1 cellular context compared by ENCODE assay signal in the genomic region with DNA sequence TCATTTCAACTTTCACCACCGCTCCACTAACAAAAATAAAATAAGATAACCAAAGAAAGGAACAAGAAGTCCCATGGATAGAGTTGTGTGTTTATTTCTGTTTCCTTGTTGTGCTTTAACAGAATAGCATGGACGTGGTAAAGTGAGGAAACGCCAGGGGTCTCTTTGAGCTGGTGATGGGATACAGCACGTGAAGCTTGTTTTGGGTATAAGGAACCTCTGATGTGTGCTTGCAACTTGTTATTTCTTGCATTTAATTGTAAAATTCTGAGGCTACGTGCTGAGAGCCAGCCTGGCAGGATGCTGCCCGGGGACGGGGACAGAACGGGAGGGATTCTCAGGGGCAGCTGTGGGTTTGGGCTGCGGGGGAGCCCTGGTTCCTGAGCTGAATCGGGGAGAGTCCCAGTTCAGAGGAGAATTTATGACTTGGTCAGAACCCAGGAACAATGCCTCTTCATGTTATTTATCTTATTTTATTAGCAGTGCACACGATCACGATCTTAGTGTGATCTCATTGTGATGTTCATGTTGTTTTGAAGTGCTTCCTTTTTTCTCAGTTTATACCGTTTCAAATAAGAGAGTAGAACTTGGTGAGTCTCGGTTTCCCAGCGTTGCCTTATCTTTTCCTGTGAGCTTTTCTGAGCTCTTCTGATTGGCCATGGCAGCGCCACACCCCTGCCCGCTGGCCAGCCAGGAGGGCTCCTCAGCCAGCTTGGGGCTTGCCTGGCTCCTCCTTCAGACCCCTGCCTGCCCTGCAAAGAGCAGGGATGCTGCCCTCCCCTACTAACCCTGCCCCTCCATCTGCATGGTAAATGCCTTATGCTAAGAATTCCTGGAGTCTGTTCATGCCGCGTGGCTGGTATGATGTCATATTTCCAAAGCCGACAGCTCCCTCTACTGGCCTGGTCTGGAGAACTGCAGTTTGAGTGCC.
TF ChIP-seq lines count a peak whose summit lies in the region.

No MANE protein-coding gene starts in this region.

TF ChIP-seq in IMR-90, 13 proteins besides CTCF, POLR2A, EP300 and RAD21 (continued from another document):
- TF ChIP-seq, protein P1, sequence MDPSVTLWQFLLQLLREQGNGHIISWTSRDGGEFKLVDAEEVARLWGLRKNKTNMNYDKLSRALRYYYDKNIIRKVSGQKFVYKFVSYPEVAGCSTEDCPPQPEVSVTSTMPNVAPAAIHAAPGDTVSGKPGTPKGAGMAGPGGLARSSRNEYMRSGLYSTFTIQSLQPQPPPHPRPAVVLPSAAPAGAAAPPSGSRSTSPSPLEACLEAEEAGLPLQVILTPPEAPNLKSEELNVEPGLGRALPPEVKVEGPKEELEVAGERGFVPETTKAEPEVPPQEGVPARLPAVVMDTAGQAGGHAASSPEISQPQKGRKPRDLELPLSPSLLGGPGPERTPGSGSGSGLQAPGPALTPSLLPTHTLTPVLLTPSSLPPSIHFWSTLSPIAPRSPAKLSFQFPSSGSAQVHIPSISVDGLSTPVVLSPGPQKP (IDR thresholded peaks at IDR 0.05; ENCODE audit: borderline replicate concordance, low read depth, low read length): no peak
- TF ChIP-seq BHLHE40 (IDR thresholded peaks at IDR 0.05; ENCODE audit: low read depth, low read length) (no peak), MAFK (IDR thresholded peaks at IDR 0.05; ENCODE audit: low read depth, low read length) (no peak)
